ENCODE assay signal across 19 cellular contexts in genomic region chr10:131838921-131839320, GRCh38.
"Had no signal": no experiment of that assay in that cellular context is flagged by ENCODE, and none has a peak within 500 bp of the region (broad histone marks: within the 10 kb centered on the region; RNA-seq: fewer than 3 reads in every experiment).

No MANE protein-coding gene starts in this region.

- DNase-seq: activated naive CD4-positive, alpha-beta T cell treated with anti-CD3 and anti-CD28 coated beads for 36 hours; activated naive CD8-positive, alpha-beta T cell treated with anti-CD3 and anti-CD28 coated beads, Interleukin-2, amount 50 U/mL, for 24 hours; activated T-cell treated with anti-CD3 and anti-CD28 coated beads, Interleukin-2, amount 50 U/mL, for 1 hour; effector memory CD4-positive, alpha-beta T cell; foreskin keratinocyte; immature natural killer cell; left ventricle myocardium superior; mesenchymal stem cell; stimulated activated CD4-positive, alpha-beta T cell treated with anti-CD3 and anti-CD28 coated beads, Interleukin-2, amount 100 ng/mL, for 48 hours; stimulated activated CD8-positive, alpha-beta memory T cell treated with anti-CD3 and anti-CD28 coated beads, Interleukin-4, amount 100 ng/mL, for 48 hours; stimulated activated naive CD4-positive, alpha-beta T cell; T1000 had no signal

- H3K27me3 Mint-ChIP-seq: activated naive CD8-positive, alpha-beta T cell treated with anti-CD3 and anti-CD28 coated beads, Interleukin-2, amount 50 U/mL, for 24 hours; dendritic cell treated with granulocyte-macrophage colony-stimulating factor and Interleukin-4, amounts not matched to agents 40 ng/mL and 50 ng/mL, for 4 days had no signal

- H3K4me1 ChIP-seq: body of pancreas, foreskin keratinocyte had no signal

- H3K4me3 Mint-ChIP-seq: activated naive CD4-positive, alpha-beta T cell treated with anti-CD3 and anti-CD28 coated beads for 36 hours; activated naive CD8-positive, alpha-beta T cell treated with anti-CD3 and anti-CD28 coated beads, Interleukin-2, amount 50 U/mL, for 24 hours; dendritic cell treated with granulocyte-macrophage colony-stimulating factor and Interleukin-4, amounts not matched to agents 40 ng/mL and 50 ng/mL, for 4 days; immature natural killer cell; nephron; WTC11 had no signal

- H3K27ac ChIP-seq: body of pancreas, cardiac muscle cell, foreskin keratinocyte, hepatocyte, thoracic aorta had no signal

- H3K27me3 ChIP-seq: body of pancreas, cardiac muscle cell, foreskin keratinocyte, hepatocyte had no signal

- H3K4me1 Mint-ChIP-seq: activated naive CD8-positive, alpha-beta T cell treated with anti-CD3 and anti-CD28 coated beads, Interleukin-2, amount 50 U/mL, for 24 hours; immature natural killer cell; nephron had no signal

- ATAC-seq: activated naive CD8-positive, alpha-beta T cell treated with anti-CD3 and anti-CD28 coated beads, Interleukin-2, amount 50 U/mL, for 24 hours; body of pancreas; foreskin keratinocyte; left ventricle myocardium superior; WTC11 had no signal

- H3K9me3 ChIP-seq: body of pancreas, thoracic aorta had no signal

- H3K36me3 Mint-ChIP-seq: immature natural killer cell had no signal

- H3K27ac Mint-ChIP-seq: activated naive CD4-positive, alpha-beta T cell treated with anti-CD3 and anti-CD28 coated beads for 36 hours; activated naive CD8-positive, alpha-beta T cell treated with anti-CD3 and anti-CD28 coated beads, Interleukin-2, amount 50 U/mL, for 24 hours; dendritic cell treated with granulocyte-macrophage colony-stimulating factor and Interleukin-4, amounts not matched to agents 40 ng/mL and 50 ng/mL, for 4 days; immature natural killer cell; nephron; WTC11 had no signal

- H3K36me3 ChIP-seq: cardiac muscle cell, thoracic aorta had no signal

- H3K4me3 ChIP-seq: body of pancreas, cardiac muscle cell, hepatocyte, thoracic aorta had no signal

- H3K9me3 Mint-ChIP-seq: activated naive CD4-positive, alpha-beta T cell treated with anti-CD3 and anti-CD28 coated beads for 36 hours; dendritic cell treated with granulocyte-macrophage colony-stimulating factor and Interleukin-4, amounts not matched to agents 40 ng/mL and 50 ng/mL, for 4 days had no signal
